ENCODE assay signal across 1 cellular context in the genomic region with DNA sequence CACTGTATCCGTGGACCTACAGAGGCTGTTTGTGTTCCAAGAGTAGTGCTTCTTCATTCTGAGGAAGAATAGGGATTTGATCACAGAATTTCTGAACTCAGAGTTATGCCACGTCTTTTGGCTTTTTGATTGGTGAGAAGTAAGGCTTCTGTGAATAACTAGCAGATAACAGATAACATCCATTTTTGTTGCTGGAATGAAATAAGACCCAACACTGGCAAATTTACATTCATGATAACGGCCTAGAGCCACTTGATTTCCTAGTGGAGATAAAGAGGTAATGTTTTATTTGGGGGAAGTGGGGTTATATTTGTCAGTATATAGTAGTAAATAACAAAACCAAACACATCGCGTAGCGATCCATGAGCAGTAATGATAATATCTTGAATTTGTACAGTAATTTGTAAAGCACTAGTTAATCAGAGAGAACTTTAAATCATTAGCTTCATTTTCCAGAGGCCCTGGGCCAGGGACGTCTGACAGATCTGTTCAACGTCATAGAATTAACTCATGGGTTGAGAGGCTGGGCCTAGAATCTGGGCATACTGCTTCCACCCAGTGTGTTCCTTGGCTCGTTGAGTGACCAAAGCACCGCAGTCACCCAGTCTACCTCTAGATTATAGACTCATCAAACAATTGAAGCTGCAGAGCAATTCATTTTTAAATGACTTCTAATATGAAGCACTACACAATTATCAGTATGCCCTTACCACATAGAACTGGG.
TF ChIP-seq lines count a peak whose summit lies in the region.

No MANE protein-coding gene starts in this region.

TF ChIP-seq in WTC11, 78 proteins besides CTCF, POLR2A, EP300 and RAD21:
- TF ChIP-seq OVOL2 (CRISPR knock-in tag; IDR thresholded peaks at IDR 0.05; ENCODE audit: borderline replicate concordance) (no peak), CREM (CRISPR knock-in tag; IDR thresholded peaks at IDR 0.05) (no peak), IRF1 (CRISPR knock-in tag; IDR thresholded peaks at IDR 0.05) (no peak), TP53 (CRISPR knock-in tag; IDR thresholded peaks at IDR 0.05) (no peak), JAZF1 (CRISPR knock-in tag; IDR thresholded peaks at IDR 0.05) (no peak), ZNF425 (CRISPR knock-in tag; conservative IDR thresholded peaks at IDR 0.05) (no peak), HMGXB4 (CRISPR knock-in tag; IDR thresholded peaks at IDR 0.05) (no peak), ESRRA (CRISPR knock-in tag; IDR thresholded peaks at IDR 0.05; ENCODE audit: borderline replicate concordance) (no peak), ARID4B (CRISPR knock-in tag; IDR thresholded peaks at IDR 0.05; ENCODE audit: borderline replicate concordance) (no peak), ATF3 (CRISPR knock-in tag; conservative IDR thresholded peaks at IDR 0.05) (no peak), FOXJ3 (CRISPR knock-in tag; IDR thresholded peaks at IDR 0.05; ENCODE audit: borderline replicate concordance) (no peak)
